Comparison of ENCODE assay signal across 17 cellular contexts in genomic region chr13:45402641-45403040, GRCh38.
"Had no signal": no experiment of that assay in that cellular context is flagged by ENCODE, and none has a peak within 500 bp of the region (broad histone marks: within the 10 kb centered on the region; RNA-seq: fewer than 3 reads in every experiment).

No MANE protein-coding gene starts in this region.

- ATAC-seq: activated naive CD8-positive, alpha-beta T cell treated with anti-CD3 and anti-CD28 coated beads, Interleukin-2, amount 50 U/mL, for 24 hours; activated T-cell treated with anti-CD3 and anti-CD28 coated beads, Interleukin-2, amount 50 U/mL, for 72 hours; foreskin keratinocyte; stimulated activated memory B cell treated with anti-CD40 and anti-IgM and Interleukin-4, amounts not matched to agents 10 μg/mL and 1 μg/mL and 100 μg/mL, for 72 hours had no signal

- H3K27ac ChIP-seq: ascending aorta, colonic mucosa, foreskin keratinocyte, tibial nerve had no signal

- H3K36me3 ChIP-seq: colonic mucosa had no signal

- H3K27me3 Mint-ChIP-seq: activated CD4-positive, alpha-beta memory T cell treated with anti-CD3 and anti-CD28 coated beads for 36 hours; activated naive CD8-positive, alpha-beta T cell treated with anti-CD3 and anti-CD28 coated beads, Interleukin-2, amount 50 U/mL, for 24 hours; stimulated activated memory B cell treated with anti-CD40 and anti-IgM and Interleukin-4, amounts not matched to agents 10 μg/mL and 1 μg/mL and 100 μg/mL, for 72 hours had no signal

- H3K4me3 ChIP-seq: ascending aorta, colonic mucosa, smooth muscle cell, tibial nerve had no signal

- H3K27ac Mint-ChIP-seq: activated CD4-positive, alpha-beta memory T cell treated with anti-CD3 and anti-CD28 coated beads for 36 hours; activated naive CD8-positive, alpha-beta T cell treated with anti-CD3 and anti-CD28 coated beads, Interleukin-2, amount 50 U/mL, for 24 hours; stimulated activated memory B cell treated with anti-CD40 and anti-IgM and Interleukin-4, amounts not matched to agents 10 μg/mL and 1 μg/mL and 100 μg/mL, for 72 hours had no signal

- H3K4me1 Mint-ChIP-seq: nephron progenitor cell; stimulated activated memory B cell treated with anti-CD40 and anti-IgM and Interleukin-4, amounts not matched to agents 10 μg/mL and 1 μg/mL and 100 μg/mL, for 72 hours had no signal

- H3K4me3 Mint-ChIP-seq: activated CD4-positive, alpha-beta memory T cell treated with anti-CD3 and anti-CD28 coated beads for 36 hours; activated naive CD8-positive, alpha-beta T cell treated with anti-CD3 and anti-CD28 coated beads, Interleukin-2, amount 50 U/mL, for 24 hours; activated T-cell treated with anti-CD3 and anti-CD28 coated beads, Interleukin-2, amount 50 U/mL, for 72 hours; nephron progenitor cell; stimulated activated memory B cell treated with anti-CD40 and anti-IgM and Interleukin-4, amounts not matched to agents 10 μg/mL and 1 μg/mL and 100 μg/mL, for 72 hours; T-helper 2 cell treated with Interferon-gamma antibody and Interleukin-4, amounts not matched to agents 5 μg/mL and 100 μg/mL, for 36 hours had no signal

- H3K27me3 ChIP-seq: ascending aorta, colonic mucosa, foreskin keratinocyte, tibial nerve had no signal

- H3K9me3 Mint-ChIP-seq: activated CD4-positive, alpha-beta memory T cell treated with anti-CD3 and anti-CD28 coated beads for 36 hours; activated naive CD8-positive, alpha-beta T cell treated with anti-CD3 and anti-CD28 coated beads, Interleukin-2, amount 50 U/mL, for 24 hours; activated T-cell treated with anti-CD3 and anti-CD28 coated beads, Interleukin-2, amount 50 U/mL, for 72 hours; nephron progenitor cell; stimulated activated memory B cell treated with anti-CD40 and anti-IgM and Interleukin-4, amounts not matched to agents 10 μg/mL and 1 μg/mL and 100 μg/mL, for 72 hours; T-helper 2 cell treated with Interferon-gamma antibody and Interleukin-4, amounts not matched to agents 5 μg/mL and 100 μg/mL, for 36 hours had no signal

- H3K4me1 ChIP-seq: ascending aorta, colonic mucosa, foreskin keratinocyte, tibial nerve had no signal

- H3K9me3 ChIP-seq: ascending aorta, colonic mucosa, tibial nerve had no signal

- DNase-seq: activated CD4-positive, alpha-beta memory T cell treated with anti-CD3 and anti-CD28 coated beads for 36 hours; activated CD4-positive, alpha-beta T cell treated with anti-CD3 and anti-CD28 coated beads for 1 hour; activated CD8-positive, alpha-beta memory T cell treated with anti-CD3 and anti-CD28 coated beads, Interleukin-2, amount 50 U/mL, for 4 hours; activated naive CD4-positive, alpha-beta T cell; activated naive CD8-positive, alpha-beta T cell treated with anti-CD3 and anti-CD28 coated beads, Interleukin-2, amount 50 U/mL, for 24 hours; activated T-cell treated with anti-CD3 and anti-CD28 coated beads, Interleukin-2, amount 50 U/mL, for 72 hours; caudate nucleus; colonic mucosa; foreskin keratinocyte; islet precursor cell; mammary epithelial cell; nephron progenitor cell had no signal
